8 cellular contexts compared by ENCODE assay signal in genomic region chr4:88672987-88673386, GRCh38. TPM values are rescaled to one million over a fixed set of nuclear protein-coding genes. Genes with fewer than 3 reads are reported as not detected.
A peak's percentile ranks its signal among the peaks of the same experiment; 100 is the strongest.
DNase-seq lines count a peak whose midpoint lies in the region; ATAC-seq and TF ChIP-seq lines count a peak whose summit lies in the region.

No MANE protein-coding gene starts in this region.

- H3K27me3 ChIP-seq in KMS-11 (ENCODE audit: insufficient read depth, low read depth) = no peaks in the 10 kb centered on the region
- no peaks in the 10 kb centered on the region for H3K27me3 ChIP-seq in hepatocyte
- no peaks in the 10 kb centered on the region for H3K27me3 ChIP-seq in tibial nerve

- no peak for TF ChIP-seq EP300 in tibial nerve (IDR thresholded peaks at IDR 0.05)

- H3K79me2 ChIP-seq in KMS-11 (ENCODE audit: insufficient read depth, low read depth) (no peaks in the 10 kb centered on the region), hepatocyte (no peaks in the 10 kb centered on the region)

- no peak for TF ChIP-seq POLR2A in tibial nerve (IDR thresholded peaks at IDR 0.05)

- ATAC-seq in GM18868 (IDR thresholded peaks at IDR 0.05; ENCODE audit: unreplicated experiment) = peak; percentile 88

- no peaks in the 10 kb centered on the region for H3K36me3 ChIP-seq in KMS-11 (ENCODE audit: insufficient read depth)
- no peaks in the 10 kb centered on the region for H3K36me3 ChIP-seq in hepatocyte (replicated peaks; ENCODE audit: insufficient read depth, low read depth)
- H3K36me3 ChIP-seq in tibial nerve = peaks cover 4 to 61% (median 4%) of the 10 kb centered on the region in 3 donors

- DNase-seq in Calu3 (peak; percentile 32), hepatocyte (ENCODE audit: low spot score) (peak; percentile 47), tibial nerve (ENCODE audit: low spot score in 2 of 2) (no peak), NCI-H446 treated with DMSO at 0.1 percent for 48 hours (lab: John Stamatoyannopoulos, UW) (no peak), NCI-H187 (lab: John Stamatoyannopoulos, UW) (no peak)
- peak; percentile 6 to 11 for DNase-seq in activated CD4-positive, alpha-beta T cell treated with anti-CD3 and anti-CD28 coated beads, Interleukin-2, amount 50 U/mL, for 4 hours

- no peaks in the 10 kb centered on the region for H3K36me3 Mint-ChIP-seq in Calu3 (ENCODE audit: insufficient read depth, unreplicated experiment)

- intact Hi-C loops in Calu3 (cut with micrococcal nuclease; ENCODE audit: unreplicated experiment) = no loop called here

- H3K4me1 ChIP-seq in KMS-11 (ENCODE audit: low read depth, poor library complexity, severe bottlenecking) (no peaks in the 10 kb centered on the region), hepatocyte (ENCODE audit: insufficient read depth) (no peaks in the 10 kb centered on the region), tibial nerve (no peaks in the 10 kb centered on the region)

- H3K27ac Mint-ChIP-seq in Calu3 (ENCODE audit: unreplicated experiment) = no peak overlapping the region

- no peaks in the 10 kb centered on the region for H3K9me3 Mint-ChIP-seq in Calu3 (ENCODE audit: low read depth, unreplicated experiment)

- H3K27me3 Mint-ChIP-seq in Calu3 (ENCODE audit: unreplicated experiment) = no peaks in the 10 kb centered on the region

- 46% methylated on average over 5 of the region's 5 CpGs for WGBS in hepatocyte (ENCODE audit: low lambda C conversion rate, missing lambda C conversion rate)
- 56 to 57% methylated on average over 5 of the region's 5 CpGs for WGBS in tibial nerve, 2 donors

- H3K9me2 ChIP-seq in hepatocyte (replicated peaks; ENCODE audit: insufficient read depth) = no peaks in the 10 kb centered on the region

- H2AFZ ChIP-seq in KMS-11 (ENCODE audit: low read depth) (no peak overlapping the region), hepatocyte (no peak overlapping the region)

- no peak overlapping the region for H3K4me3 ChIP-seq in KMS-11 (IDR thresholded peaks at IDR 0.05; ENCODE audit: insufficient read depth, low read depth, low read length)
- no peak overlapping the region for H3K4me3 ChIP-seq in hepatocyte
- no peak overlapping the region for H3K4me3 ChIP-seq in tibial nerve

- H3K27ac ChIP-seq in KMS-11 = no peak overlapping the region
- H3K27ac ChIP-seq in hepatocyte = no peak overlapping the region
- H3K27ac ChIP-seq in tibial nerve = no peak overlapping the region

- BruUV-seq in Calu3 (replicated peaks; lab: Mats Ljungman, UMichigan) = no TSS peak

- H4K20me1 ChIP-seq in KMS-11 (ENCODE audit: insufficient read depth) (no peaks in the 10 kb centered on the region), hepatocyte (ENCODE audit: insufficient read depth, poor library complexity, severe bottlenecking) (no peaks in the 10 kb centered on the region)

- TF ChIP-seq CTCF in Calu3 (IDR thresholded peaks at IDR 0.05; ENCODE audit: unreplicated experiment) = peak; percentile 26
- TF ChIP-seq CTCF in KMS-11 (conservative IDR thresholded peaks at IDR 0.05; ENCODE audit: low read depth, low read length) = peak; percentile 67
- peak; percentile 59 for TF ChIP-seq CTCF in hepatocyte (IDR thresholded peaks at IDR 0.05; ENCODE audit: poor library complexity)
- peak in 4 of 5 experiments; percentile 29 to 47 (median 33) for TF ChIP-seq CTCF in tibial nerve (IDR thresholded peaks at IDR 0.05)

- no peak overlapping the region for H3K4me3 Mint-ChIP-seq in Calu3 (ENCODE audit: low read depth, unreplicated experiment)

- CTCF ChIA-PET in Calu3 (lab: Charles Lee) = interaction anchor here (0.5 to 1.3 kb wide), 6 partner anchors 12 to 1792 kb away, joined by 3 to 7 read pairs (median 4); no protein-coding TSS in a partner anchor

- H3K9me3 ChIP-seq in hepatocyte (ENCODE audit: low read depth) (no peaks in the 10 kb centered on the region), tibial nerve (no peaks in the 10 kb centered on the region)

- H3K4me2 ChIP-seq in KMS-11 (no peak overlapping the region), hepatocyte (no peak overlapping the region)

- no peak overlapping the region for H3K9ac ChIP-seq in KMS-11

- H3K4me1 Mint-ChIP-seq in Calu3 (ENCODE audit: low read depth, unreplicated experiment) = no peaks in the 10 kb centered on the region

RNA-seq across cellular contexts. Expression of gene NAP1L5, which starts 24.6 kb away (rescaled TPM):
- not detected in 2 replicates for total RNA-seq in Calu3 (2022)
- 6.5 and 7.4 TPM in 2 replicates for total RNA-seq in hepatocyte
- 4.9 and 8.0 TPM in 2 replicates for polyA plus RNA-seq in hepatocyte
- 10 to 100 TPM in 3 of 4 donors, 1 to 10 TPM in 1; 6.1 to 10.2 (median 10.0) TPM for total RNA-seq in tibial nerve

Comparison
In these comparisons a context has a peak if more than half of its experiments do, and no peak if none do; other contexts are left out.
1. DNase-seq: peak in Calu3 (single experiment), activated CD4-positive, alpha-beta T cell treated with anti-CD3 and anti-CD28 coated beads, Interleukin-2, amount 50 U/mL, for 4 hours (2 of 2) and hepatocyte (single experiment); none in tibial nerve (0 of 2), NCI-H446 treated with DMSO at 0.1 percent for 48 hours (single experiment) and NCI-H187 (0 of 2).
2. Peak in every context shown above with its lines, with median percentiles within 50 percentile points of each other: CTCF ChIP-seq.